In the genomic region with DNA sequence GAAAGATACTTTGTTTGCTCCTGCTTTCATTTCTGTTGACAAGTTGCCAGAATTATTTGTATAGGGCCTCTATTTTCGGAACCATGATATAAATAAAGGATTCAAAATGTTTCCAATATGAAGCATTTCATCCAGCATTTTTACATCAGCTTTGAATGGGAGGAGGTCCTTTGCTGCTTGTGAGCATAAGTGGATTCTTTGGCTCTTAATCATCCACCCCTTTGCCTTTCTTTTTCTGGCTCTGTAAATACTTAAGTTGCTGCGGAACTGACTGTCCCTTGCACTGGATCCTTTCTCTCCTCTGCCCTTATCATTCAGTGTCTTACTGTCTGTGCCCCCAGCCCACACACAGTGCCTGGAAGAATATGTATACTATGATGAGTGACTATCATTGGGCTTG, we compare ENCODE assay signal across 12 cellular contexts.
DNase-seq lines count a peak whose midpoint lies in the region; ATAC-seq and TF ChIP-seq lines count a peak whose summit lies in the region.
"Had no signal": no experiment of that assay in that cellular context is flagged by ENCODE, and none has a peak within 500 bp of the region (broad histone marks: within the 10 kb centered on the region; RNA-seq: fewer than 3 reads in every experiment).

No MANE protein-coding gene starts in this region.

- TF ChIP-seq POLR2A in vagina (IDR thresholded peaks at IDR 0.05), result no peak

- H3K4me3 Mint-ChIP-seq in H9, result no peak overlapping the region
- H3K4me3 Mint-ChIP-seq: activated naive CD4-positive, alpha-beta T cell treated with anti-CD3 and anti-CD28 coated beads, Interleukin-2, amount 50 U/mL, for 24 hours; WTC11 had no signal

- H3T11ph ChIP-seq in H9 (ENCODE audit: low read length), result no peak overlapping the region

- no peak overlapping the region for H2BK5ac ChIP-seq in H9 (ENCODE audit: insufficient read length, low read length)

- H3K4me1 Mint-ChIP-seq in H9, result peaks cover 15 to 23% of the 10 kb centered on the region in 2 experiments

- no peak overlapping the region for H3K14ac ChIP-seq in H9 (ENCODE audit: insufficient read depth, low read length)

- H3K27ac Mint-ChIP-seq in H9, result no peak overlapping the region; a peak in 2 of 7 replicates
- H3K27ac Mint-ChIP-seq: activated naive CD4-positive, alpha-beta T cell treated with anti-CD3 and anti-CD28 coated beads, Interleukin-2, amount 50 U/mL, for 24 hours had no signal

- in situ Hi-C loops in astrocyte of the spinal cord (cut with HindIII; ENCODE audit: low sequenced_read_pairs), result no loop called here
- in situ Hi-C loops in G401 (cut with HindIII; ENCODE audit: low sequenced_read_pairs), result no loop called here

- TF ChIP-seq CTCF in AG04449 (IDR thresholded peaks at IDR 0.05; ENCODE audit: insufficient read depth, low read length, missing control alignments) (no peak), HEK293 (tag by site-specific recombination; IDR thresholded peaks at IDR 0.05) (no peak), astrocyte of the spinal cord (IDR thresholded peaks at IDR 0.05; ENCODE audit: low read depth, low read length) (no peak), H9 (conservative IDR thresholded peaks at IDR 0.05) (no peak), vagina (IDR thresholded peaks at IDR 0.05) (no peak)

- no peak overlapping the region for H2BK20ac ChIP-seq in H9 (ENCODE audit: low read depth, low read length, poor library complexity, severe bottlenecking)

- H2BK15ac ChIP-seq in H9 (ENCODE audit: low read depth, low read length), result no peak overlapping the region

- no peaks in the 10 kb centered on the region for H4K20me1 ChIP-seq in H9 (ENCODE audit: control insufficient read depth, insufficient read depth, insufficient read length)

- no peaks in the 10 kb centered on the region for H3K27me3 ChIP-seq in H9 (ENCODE audit: insufficient read depth, low read length)
- H3K27me3 ChIP-seq in vagina, result no peaks in the 10 kb centered on the region

- no peak overlapping the region for H3K4ac ChIP-seq in H9 (ENCODE audit: low read depth, low read length)

- H3K56ac ChIP-seq in H9 (ENCODE audit: insufficient read length, low read depth, low read length), result no peak overlapping the region

- POLR2A ChIA-PET in AG04449 (lab: Yijun Ruan, JAX), result no interaction called here
- POLR2A ChIA-PET in HEK293 (lab: Yijun Ruan, JAX), result no interaction called here

- H3K23me2 ChIP-seq in H9 (ENCODE audit: insufficient read length, low read depth, low read length, poor library complexity, severe bottlenecking), result no peaks in the 10 kb centered on the region

- no peak overlapping the region for H2BK12ac ChIP-seq in H9 (ENCODE audit: insufficient read length, low read depth, low read length)

- ATAC-seq in HG02973 (IDR thresholded peaks at IDR 0.05; ENCODE audit: unreplicated experiment), result no peak
- ATAC-seq: WTC11 had no signal

- H3K4me3 ChIP-seq in AG04449 (ENCODE audit: low read depth, low read length) (no peak overlapping the region), HEK293 (ENCODE audit: low read depth, low read length) (no peak overlapping the region), astrocyte of the spinal cord (ENCODE audit: low read depth, low read length) (no peak overlapping the region), vagina (no peak overlapping the region)

- H4K91ac ChIP-seq in H9 (ENCODE audit: insufficient read length, low read depth, low read length), result no peak overlapping the region

- no peaks in the 10 kb centered on the region for H3K79me1 ChIP-seq in H9 (ENCODE audit: insufficient read depth, low read depth, low read length, poor library complexity, severe bottlenecking)

- H3K9me3 Mint-ChIP-seq in H9, result no peaks in the 10 kb centered on the region
- H3K9me3 Mint-ChIP-seq: activated naive CD4-positive, alpha-beta T cell treated with anti-CD3 and anti-CD28 coated beads, Interleukin-2, amount 50 U/mL, for 24 hours; WTC11 had no signal

- no peak overlapping the region for H3K9ac ChIP-seq in H9 (ENCODE audit: extremely low read depth, insufficient read length, low read length)

- H2AFZ ChIP-seq in H9 (ENCODE audit: low read length), result no peak overlapping the region

- intact Hi-C loops in vagina (cut with DNase I), result no loop called here

- no peaks in the 10 kb centered on the region for H3K27me3 Mint-ChIP-seq in H9 (ENCODE audit: low read depth)
- H3K27me3 Mint-ChIP-seq: activated naive CD4-positive, alpha-beta T cell treated with anti-CD3 and anti-CD28 coated beads, Interleukin-2, amount 50 U/mL, for 24 hours had no signal

- DNase-seq in AG04449 (ENCODE audit: low read depth, low spot score) (peak; percentile 59), astrocyte of the spinal cord (ENCODE audit: low read depth, low spot score) (peak; percentile 88), kidney glomerular epithelial cell (lab: John Stamatoyannopoulos, UW) (peak; percentile 57), H9 (no peak), vagina (ENCODE audit: extremely low spot score in 2 of 2) (no peak), G401 (ENCODE audit: low spot score) (no peak)
- DNase-seq: Kasumi-1; stimulated activated CD8-positive, alpha-beta memory T cell treated with anti-CD3 and anti-CD28 coated beads, Interleukin-4, amount 100 ng/mL, for 48 hours had no signal

- no peaks in the 10 kb centered on the region for H3K79me2 ChIP-seq in H9 (ENCODE audit: insufficient read depth, low read length)

- H4K5ac ChIP-seq in H9 (ENCODE audit: insufficient read length, low read depth, low read length), result no peak overlapping the region

- no peak overlapping the region for H3K4me2 ChIP-seq in H9 (ENCODE audit: insufficient read depth, insufficient read length, low read length)

- H2BK120ac ChIP-seq in H9 (ENCODE audit: low read depth, low read length, poor library complexity, severe bottlenecking), result no peak overlapping the region

- no peak overlapping the region for H2AK5ac ChIP-seq in H9 (ENCODE audit: insufficient read length, low read length)

- no peaks in the 10 kb centered on the region for H3K36me3 Mint-ChIP-seq in H9 (ENCODE audit: insufficient read depth in 1 of 3, low read depth in 3 of 3)
- H3K36me3 Mint-ChIP-seq: WTC11 had no signal

- H3K4me1 ChIP-seq in HEK293 (ENCODE audit: control insufficient read depth, insufficient read depth, low read length) (peaks cover 12% of the 10 kb centered on the region), H9 (ENCODE audit: insufficient read depth, low read length) (peaks cover 6% of the 10 kb centered on the region), vagina (no peaks in the 10 kb centered on the region)

- no peak overlapping the region for H4K8ac ChIP-seq in H9 (replicated peaks; ENCODE audit: insufficient read length, low read depth, low read length)

- no CpG with 5 or more reads among the region's 2 CpGs for WGBS in H9 (ENCODE audit: extremely low coverage, insufficient read length, low lambda C conversion rate)

- H3K23ac ChIP-seq in H9 (ENCODE audit: insufficient read length, low read depth, low read length), result no peak overlapping the region

- no peak overlapping the region for H3K18ac ChIP-seq in H9 (ENCODE audit: insufficient read length, low read depth, low read length)

- H3K36me3 ChIP-seq in HEK293 (ENCODE audit: control insufficient read depth in 2 of 2, insufficient read depth in 1 of 2, low read length in 2 of 2) (no peaks in the 10 kb centered on the region), vagina (no peaks in the 10 kb centered on the region)

- CTCF ChIA-PET in AG04449 (lab: Yijun Ruan, JAX) (no interaction called here), HEK293 (lab: Yijun Ruan, JAX) (interaction anchor here (0.6 kb wide), 1 partner anchor 29 kb away, joined by 4 read pairs; no protein-coding TSS in a partner anchor)

- H3K9me3 ChIP-seq in HEK293 (ENCODE audit: control insufficient read depth, insufficient read depth, low read depth, low read length) (no peaks in the 10 kb centered on the region), H9 (ENCODE audit: control insufficient read depth, low read depth, low read length) (no peaks in the 10 kb centered on the region), vagina (no peaks in the 10 kb centered on the region)

- H3K27ac ChIP-seq in HEK293 (ENCODE audit: extremely low read depth, low read depth, low read length), result no peak overlapping the region
- no peak overlapping the region for H3K27ac ChIP-seq in H9 (ENCODE audit: insufficient read length, low read depth, low read length)
- no peak overlapping the region for H3K27ac ChIP-seq in vagina

TF ChIP-seq in HEK293, 187 proteins besides CTCF, POLR2A, EP300 and RAD21:
- TF ChIP-seq SALL2 (tag by site-specific recombination; IDR thresholded peaks at IDR 0.05; ENCODE audit: borderline replicate concordance) (no peak), PRDM1 (tag by site-specific recombination; IDR thresholded peaks at IDR 0.05) (peak; percentile 52), ZNF600 (tag by site-specific recombination; IDR thresholded peaks at IDR 0.05) (0 out of 2 replicates have a peak, but pooled peaks have one; percentile 38)
TF ChIP-seq in HEK293: peak in this region for 2.

Comparison
In these comparisons a context has a peak if more than half of its experiments do, and no peak if none do; other contexts are left out.
1. DNase-seq: peak in AG04449 (single experiment), astrocyte of the spinal cord (single experiment) and kidney glomerular epithelial cell (single experiment); none in H9 (single experiment), vagina (0 of 2) and G401 (single experiment).